Comparison of ENCODE assay signal across 8 cellular contexts in genomic region chr5:14143843-14144585, GRCh38. TPM values are rescaled to one million over a fixed set of nuclear protein-coding genes. Genes with fewer than 3 reads are reported as not detected.
A peak's percentile ranks its signal among the peaks of the same experiment; 100 is the strongest.
DNase-seq lines count a peak whose midpoint lies in the region; ATAC-seq, FAIRE-seq and TF ChIP-seq lines count a peak whose summit lies in the region.

No MANE protein-coding gene starts in this region.

- H3K27me3 ChIP-seq in SK-N-SH (ENCODE audit: insufficient read depth), result no peaks in the 10 kb centered on the region
- H3K27me3 ChIP-seq in SJSA1 (replicated peaks), result no peaks in the 10 kb centered on the region
- H3K27me3 ChIP-seq in layer of hippocampus (ENCODE audit: control insufficient read depth, insufficient read depth, low read length), result no peaks in the 10 kb centered on the region

- H3K27ac ChIP-seq in SK-N-SH (ENCODE audit: low read depth in 2 of 2, low read length in 1 of 2), result peak overlapping the region; percentile 87 to 93
- H3K27ac ChIP-seq in SJSA1, result peak overlapping the region; percentile 82
- peak overlapping the region; percentile 62 for H3K27ac ChIP-seq in layer of hippocampus (ENCODE audit: low read depth, low read length)

- peaks cover 27% of the 10 kb centered on the region for H3F3A ChIP-seq in SK-N-SH (replicated peaks; ENCODE audit: insufficient read depth)

- peak overlapping the region; percentile 99 for H3K9ac ChIP-seq in SK-N-SH

- H3K4me3 ChIP-seq in SK-N-SH (ENCODE audit: low read depth in 2 of 2, low read length in 1 of 2) (peak overlapping the region; percentile 94 to 95), SJSA1 (peak overlapping the region; percentile 97)

- peaks cover 0 to 7% (median 0%) of the 10 kb centered on the region in 5 experiments for H3K9me3 Mint-ChIP-seq in brain

- TF ChIP-seq CTCF in SK-N-SH (IDR thresholded peaks at IDR 0.05) (no peak), brain (conservative IDR thresholded peaks at IDR 0.05) (no peak)

- no peak for FAIRE-seq in RCC 7860 (lab: Jason Lieb, UNC)

- H3K9me2 ChIP-seq in SK-N-SH, result no peaks in the 10 kb centered on the region

- H4K20me1 ChIP-seq in SK-N-SH (ENCODE audit: insufficient read depth), result peaks cover 46% of the 10 kb centered on the region

- peaks cover 32 to 33% of the 10 kb centered on the region in 2 experiments for H3K4me1 ChIP-seq in SK-N-SH (ENCODE audit: control insufficient read depth in 1 of 2, insufficient read depth in 2 of 2, low read depth in 1 of 2, low read length in 1 of 2)
- peaks cover 46% of the 10 kb centered on the region for H3K4me1 ChIP-seq in SJSA1 (replicated peaks)

- no peak overlapping the region for H2AFZ ChIP-seq in SK-N-SH (ENCODE audit: low read depth)

- H3K36me3 Mint-ChIP-seq in brain, result peaks cover 4% of the 10 kb centered on the region

- no peak; the same call in 2 of the 3 replicates for ATAC-seq in SK-N-SH treated with all-trans-retinoic acid at 6 μM for 48 hours
- ATAC-seq in HG03039 (IDR thresholded peaks at IDR 0.05; ENCODE audit: unreplicated experiment), result peak; percentile 14

- no peaks in the 10 kb centered on the region for H3K9me3 ChIP-seq in SK-N-SH
- no peaks in the 10 kb centered on the region for H3K9me3 ChIP-seq in SJSA1 (replicated peaks)

- CTCF ChIA-PET in SK-N-SH (lab: Yijun Ruan, JAX), result interaction anchor here (0.6 to 2.5 kb wide), 10 partner anchors 22 to 526 kb away, joined by 3 to 17 read pairs (median 6); no protein-coding TSS in a partner anchor

- peaks cover 64% of the 10 kb centered on the region for H3K79me2 ChIP-seq in SK-N-SH (ENCODE audit: insufficient read depth)

- peak overlapping the region; percentile 90 for H3K4me2 ChIP-seq in SK-N-SH

- WGBS in SK-N-SH (ENCODE audit: low lambda C conversion rate), result 4% methylated on average over 5 of the region's 84 CpGs

- peak overlapping the region; percentile 92 to 98 (median 97) for H3K27ac Mint-ChIP-seq in brain

- POLR2A ChIA-PET in SK-N-SH (lab: Yijun Ruan, JAX), result interaction anchor here (1.0 to 1.5 kb wide), 2 partner anchors 106 to 121 kb away, joined by 3 to 5 read pairs; no protein-coding TSS in a partner anchor

- peak overlapping the region; percentile 86 to 97 (median 95) for H3K4me3 Mint-ChIP-seq in brain

- no peak for TF ChIP-seq EP300 in SK-N-SH (IDR thresholded peaks at IDR 0.05; ENCODE audit: borderline replicate concordance in 1 of 2, low read depth in 1 of 2, low read length in 1 of 2)

- DNase-seq in SK-N-SH (peak; percentile 68), SJSA1 (ENCODE audit: low read depth in 1 of 2, low spot score in 2 of 2) (peak in 1 of 2 experiments; percentile 49), RCC 7860 (ENCODE audit: low spot score) (no peak)
- DNase-seq in stimulated activated CD4-positive, alpha-beta T cell treated with anti-CD3 and anti-CD28 coated beads, Interleukin-1b, Interleukin-23, amount 100 ng/mL, for 48 hours, result peak; percentile 11

- H3K27me3 Mint-ChIP-seq in brain, result peaks cover 12% of the 10 kb centered on the region

- H3K36me3 ChIP-seq in SK-N-SH (replicated peaks in 1 of 2; ENCODE audit: control insufficient read depth in 1 of 2, insufficient read depth in 2 of 2, low read length in 1 of 2), result peaks cover 0 to 3% of the 10 kb centered on the region in 2 experiments
- peaks cover 35% of the 10 kb centered on the region for H3K36me3 ChIP-seq in SJSA1

- no peak for TF ChIP-seq RAD21 in SK-N-SH (IDR thresholded peaks at IDR 0.05; ENCODE audit: low read length)

- H3K4me1 Mint-ChIP-seq in brain, result peaks cover 25% of the 10 kb centered on the region

TF ChIP-seq in SK-N-SH, 30 proteins besides CTCF, POLR2A, EP300 and RAD21 (continues in another document):
- TF ChIP-seq FOXM1 (IDR thresholded peaks at IDR 0.05; ENCODE audit: low read depth) (no peak), FOSL2 (IDR thresholded peaks at IDR 0.05; ENCODE audit: borderline replicate concordance, low read depth) (no peak), MXI1 (IDR thresholded peaks at IDR 0.05; ENCODE audit: low read depth, low read length) (no peak), REST (IDR thresholded peaks at IDR 0.05; ENCODE audit: low read depth, low read length) (no peak), RFX5 (IDR thresholded peaks at IDR 0.05; ENCODE audit: low read length) (no peak), TEAD4 (IDR thresholded peaks at IDR 0.05; ENCODE audit: borderline replicate concordance, insufficient read depth) (no peak), TCF12 (IDR thresholded peaks at IDR 0.05) (no peak), YY1 (IDR thresholded peaks at IDR 0.05; ENCODE audit: low read depth) (no peak), RCOR1 (IDR thresholded peaks at IDR 0.05; ENCODE audit: low read length) (no peak), MEF2A (IDR thresholded peaks at IDR 0.05; ENCODE audit: borderline replicate concordance, low read depth) (no peak), SMC3 (IDR thresholded peaks at IDR 0.05; ENCODE audit: low read depth, low read length) (no peak)

TF ChIP-seq in SK-N-SH treated with all-trans-retinoic acid at 6 μM for 48 hours, 23 proteins besides CTCF, POLR2A, EP300 and RAD21:
- no peak for TF ChIP-seq ZFP30 (CRISPR knock-in tag; IDR thresholded peaks at IDR 0.05)
- no peak for TF ChIP-seq POU6F1 (CRISPR knock-in tag; IDR thresholded peaks at IDR 0.05; ENCODE audit: borderline replicate concordance, low read depth)
- TF ChIP-seq CSDC2 (CRISPR knock-in tag; IDR thresholded peaks at IDR 0.05), result no peak
- no peak for TF ChIP-seq CSRNP3 (CRISPR knock-in tag; IDR thresholded peaks at IDR 0.05)
- TF ChIP-seq ZNF8 (CRISPR knock-in tag; IDR thresholded peaks at IDR 0.05), result no peak
- TF ChIP-seq TOX (CRISPR knock-in tag; IDR thresholded peaks at IDR 0.05; ENCODE audit: borderline replicate concordance), result no peak
- TF ChIP-seq ZFP3 (CRISPR knock-in tag; IDR thresholded peaks at IDR 0.05), result no peak

RNA-seq across cellular contexts. Expression of gene TRIO, which starts 0.9 kb away (rescaled TPM):
- polyA plus RNA-seq in SK-N-SH (2012; rRNA removed), result 225 and 229 TPM in 2 replicates
- 101 and 117 TPM in 2 replicates for polyA plus RNA-seq in SK-N-SH (2012; cell fraction: cytosol; rRNA removed)
- 1,118 and 1,202 TPM in 2 replicates for polyA plus RNA-seq in SK-N-SH (2012; cell fraction: nucleus; rRNA removed)
- total RNA-seq in SJSA1 (2014; rRNA removed; shearing (Covaris generic)), result 62.2 and 99.6 TPM in 2 replicates
- 47.4 TPM for polyA plus RNA-seq in brain (ENCODE audit: insufficient read depth, low read depth, low replicate concordance)
